ENCODE assay signal across 1 cellular context in the genomic region with DNA sequence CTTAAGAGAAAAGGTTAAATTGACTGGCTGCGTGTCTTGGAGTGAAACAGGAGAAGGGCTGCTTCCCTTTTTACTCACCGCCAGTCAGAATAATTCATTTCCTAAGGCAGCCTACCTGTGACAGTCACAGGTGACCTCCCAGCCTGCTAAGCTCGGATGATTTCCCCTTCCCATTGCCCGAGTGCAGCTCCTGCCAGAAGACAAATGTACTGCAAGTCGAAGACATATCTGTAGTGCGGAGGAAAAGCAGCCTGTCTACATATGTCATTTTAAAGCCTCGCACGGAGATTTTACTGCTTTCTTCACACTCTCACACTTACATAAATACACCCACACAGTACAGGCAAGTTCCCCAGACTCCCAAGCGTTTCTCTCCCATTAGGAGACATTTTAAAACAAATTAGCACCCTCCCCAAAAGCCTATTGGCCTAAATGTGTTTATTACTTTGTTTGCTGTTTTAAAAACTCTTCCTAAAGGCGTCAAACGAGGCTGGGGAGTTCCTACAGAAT.
TF ChIP-seq lines count a peak whose summit lies in the region.

No MANE protein-coding gene starts in this region.

TF ChIP-seq in HEK293, 187 proteins besides CTCF, POLR2A, EP300 and RAD21 (continued from another document):
- TF ChIP-seq, protein P1, sequence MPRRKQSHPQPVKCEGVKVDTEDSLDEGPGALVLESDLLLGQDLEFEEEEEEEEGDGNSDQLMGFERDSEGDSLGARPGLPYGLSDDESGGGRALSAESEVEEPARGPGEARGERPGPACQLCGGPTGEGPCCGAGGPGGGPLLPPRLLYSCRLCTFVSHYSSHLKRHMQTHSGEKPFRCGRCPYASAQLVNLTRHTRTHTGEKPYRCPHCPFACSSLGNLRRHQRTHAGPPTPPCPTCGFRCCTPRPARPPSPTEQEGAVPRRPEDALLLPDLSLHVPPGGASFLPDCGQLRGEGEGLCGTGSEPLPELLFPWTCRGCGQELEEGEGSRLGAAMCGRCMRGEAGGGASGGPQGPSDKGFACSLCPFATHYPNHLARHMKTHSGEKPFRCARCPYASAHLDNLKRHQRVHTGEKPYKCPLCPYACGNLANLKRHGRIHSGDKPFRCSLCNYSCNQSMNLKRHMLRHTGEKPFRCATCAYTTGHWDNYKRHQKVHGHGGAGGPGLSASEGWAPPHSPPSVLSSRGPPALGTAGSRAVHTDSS (tag by site-specific recombination; IDR thresholded peaks at IDR 0.05), result no peak
- no peak for TF ChIP-seq SETDB1 (IDR thresholded peaks at IDR 0.05; ENCODE audit: insufficient read length, low read length)
- TF ChIP-seq EGR2 (tag by site-specific recombination; IDR thresholded peaks at IDR 0.05; ENCODE audit: low read depth), result peak; percentile 48; the same call in 1 of the 2 replicates
- peak; percentile 89 for TF ChIP-seq ZNF335 (tag by site-specific recombination; conservative IDR thresholded peaks at IDR 0.05)
